In the genomic region with DNA sequence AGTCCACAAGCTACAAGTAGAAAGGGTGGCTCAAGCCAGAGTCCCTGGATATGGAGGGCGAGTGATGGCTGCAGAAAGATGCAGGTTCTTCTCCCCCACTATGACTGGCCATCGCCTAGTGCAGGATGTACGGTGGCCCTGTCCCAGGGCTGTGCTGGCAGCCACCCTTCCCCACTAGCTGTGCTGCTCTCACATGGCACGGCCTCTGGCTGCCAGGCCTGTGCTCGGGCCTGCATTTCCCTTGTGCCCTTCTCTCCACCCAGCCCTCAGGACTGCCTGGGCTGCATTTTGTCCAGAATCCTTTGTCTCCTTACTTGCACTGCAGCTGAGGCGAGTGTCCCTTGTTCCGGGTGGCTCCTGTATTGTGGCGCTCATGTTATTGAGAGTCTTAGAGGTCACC, we compare ENCODE assay signal across 13 cellular contexts. TPM values are rescaled to one million over a fixed set of nuclear protein-coding genes. Genes with fewer than 3 reads are reported as not detected.
DNase-seq lines count a peak whose midpoint lies in the region; ATAC-seq and TF ChIP-seq lines count a peak whose summit lies in the region.
"Had no signal": no experiment of that assay in that cellular context is flagged by ENCODE, and none has a peak within 500 bp of the region (broad histone marks: within the 10 kb centered on the region; RNA-seq: fewer than 3 reads in every experiment).

No MANE protein-coding gene starts in this region.

- H3K79me1 ChIP-seq in neuronal stem cell (ENCODE audit: low read depth, low read length) = no peaks in the 10 kb centered on the region

- no CpG with 5 or more reads among the region's 8 CpGs for WGBS in neuronal stem cell (ENCODE audit: extremely low coverage in 2 of 2, insufficient read length in 2 of 2, insufficient replicate concordance in 1 of 2), 2 donors

- no peak overlapping the region for H4K91ac ChIP-seq in neuronal stem cell (ENCODE audit: low read depth, low read length, poor library complexity)

- CTCF ChIA-PET in activated CD8-positive, alpha-beta T cell treated with anti-CD3 and anti-CD28 coated beads, Interleukin-2, amount 10 ng/mL, durations not matched to agents 7 days and 5 days (lab: Charles Lee) = interaction anchor here (0.6 to 2.2 kb wide), 17 partner anchors 11 to 407 kb away, joined by 3 to 21 read pairs (median 4); no protein-coding TSS in a partner anchor
- CTCF ChIA-PET in activated CD8-positive, alpha-beta T cell treated with anti-CD3 and anti-CD28 coated beads for 36 hours (lab: Charles Lee) = interaction anchor here (0.6 to 1.7 kb wide), 12 partner anchors 9 to 405 kb away, joined by 3 to 8 read pairs (median 4); no protein-coding TSS in a partner anchor

- no peak overlapping the region for H2AK5ac ChIP-seq in neuronal stem cell (ENCODE audit: low read depth, low read length)

- no peaks in the 10 kb centered on the region for H3K36me3 Mint-ChIP-seq in activated CD8-positive, alpha-beta T cell treated with anti-CD3 and anti-CD28 coated beads, Interleukin-2, amount 10 ng/mL, durations not matched to agents 7 days and 5 days (ENCODE audit: low read depth)
- H3K36me3 Mint-ChIP-seq in activated CD8-positive, alpha-beta T cell treated with anti-CD3 and anti-CD28 coated beads for 36 hours (ENCODE audit: low read depth) = no peaks in the 10 kb centered on the region

- H2AFZ ChIP-seq in neuronal stem cell (ENCODE audit: low read length) = peak overlapping the region; percentile 47

- POLR2A ChIA-PET in activated CD8-positive, alpha-beta T cell treated with anti-CD3 and anti-CD28 coated beads, Interleukin-2, amount 10 ng/mL, durations not matched to agents 7 days and 5 days (lab: Charles Lee) = no interaction called here
- POLR2A ChIA-PET in activated CD8-positive, alpha-beta T cell treated with anti-CD3 and anti-CD28 coated beads for 36 hours (lab: Charles Lee) = no interaction called here

- H4K8ac ChIP-seq in neuronal stem cell (ENCODE audit: low read depth, low read length) = no peak overlapping the region

- peak overlapping the region; percentile 18 for H3K18ac ChIP-seq in neuronal stem cell (ENCODE audit: low read length)

- no peak for ATAC-seq in activated CD8-positive, alpha-beta T cell treated with anti-CD3 and anti-CD28 coated beads, Interleukin-2, amount 10 ng/mL, durations not matched to agents 7 days and 5 days
- no peak for ATAC-seq in activated CD8-positive, alpha-beta T cell treated with anti-CD3 and anti-CD28 coated beads for 36 hours
- peak; percentile 25 for ATAC-seq in esophagus mucosa

- peak overlapping the region; percentile 15 for H3K23ac ChIP-seq in neuronal stem cell (ENCODE audit: low read depth, low read length, poor library complexity)

- TF ChIP-seq CTCF in activated CD8-positive, alpha-beta T cell treated with anti-CD3 and anti-CD28 coated beads for 36 hours (IDR thresholded peaks at IDR 0.05) = no peak
- TF ChIP-seq CTCF in foreskin fibroblast (IDR thresholded peaks at IDR 0.05; ENCODE audit: low read depth, low read length) (no peak), GM20000 (IDR thresholded peaks at IDR 0.05; ENCODE audit: extremely low read depth, missing control alignments) (no peak)

- no peak overlapping the region for H3K27ac ChIP-seq in neuronal stem cell (replicated peaks; ENCODE audit: low read length)

- H3K27me3 Mint-ChIP-seq in activated CD8-positive, alpha-beta T cell treated with anti-CD3 and anti-CD28 coated beads, Interleukin-2, amount 10 ng/mL, durations not matched to agents 7 days and 5 days (ENCODE audit: low read depth) = peaks cover 56% of the 10 kb centered on the region
- peaks cover 36% of the 10 kb centered on the region for H3K27me3 Mint-ChIP-seq in activated CD8-positive, alpha-beta T cell treated with anti-CD3 and anti-CD28 coated beads for 36 hours

- no peaks in the 10 kb centered on the region for H3K9me3 ChIP-seq in neuronal stem cell (replicated peaks in 1 of 2; ENCODE audit: control insufficient read depth in 2 of 2, insufficient read depth in 1 of 2, low read depth in 1 of 2, low read length in 2 of 2)
- H3K9me3 ChIP-seq: BE2C, Caco-2 had no signal

- H3K4me1 ChIP-seq in neuronal stem cell (ENCODE audit: control insufficient read depth in 2 of 2, insufficient read depth in 1 of 2, low read depth in 1 of 2, low read length in 2 of 2) = peaks cover 9 to 16% of the 10 kb centered on the region in 2 donors

- no peak overlapping the region for H2BK120ac ChIP-seq in neuronal stem cell (ENCODE audit: low read depth, low read length)

- H3K27me3 ChIP-seq in neuronal stem cell (ENCODE audit: control insufficient read depth in 3 of 3, insufficient read depth in 3 of 3, low read depth in 1 of 3, low read length in 3 of 3) = peaks cover 9 to 31% (median 13%) of the 10 kb centered on the region in 3 experiments

- no peak overlapping the region for H2BK12ac ChIP-seq in neuronal stem cell (ENCODE audit: low read length)

- peak; percentile 15 for DNase-seq in activated CD8-positive, alpha-beta T cell treated with anti-CD3 and anti-CD28 coated beads, Interleukin-2, amount 10 ng/mL, durations not matched to agents 7 days and 5 days
- no peak for DNase-seq in activated CD8-positive, alpha-beta T cell treated with anti-CD3 and anti-CD28 coated beads for 36 hours
- DNase-seq in neuronal stem cell (ENCODE audit: low spot score) (no peak), NOMO-1 (lab: John Stamatoyannopoulos, UW; ENCODE audit: unreplicated experiment in 2 of 2) (no peak), foreskin fibroblast (no peak), GM20000 (ENCODE audit: low spot score) (no peak)
- DNase-seq in stimulated activated CD4-positive, alpha-beta T cell treated with anti-CD3 and anti-CD28 coated beads, Interleukin-15, amount 100 ng/mL, for 24 hours = no peak
- DNase-seq: NK-92 treated with Interleukin-12 subunit alpha and Interleukin-12 subunit beta, amount 100 ng/mL, for 24 hours had no signal

- H3K4me2 ChIP-seq in neuronal stem cell (ENCODE audit: insufficient read depth, low read length, poor library complexity, severe bottlenecking) = no peak overlapping the region

- H3K4ac ChIP-seq in neuronal stem cell (ENCODE audit: low read length) = no peak overlapping the region

- H3K36me3 ChIP-seq in neuronal stem cell (replicated peaks in 1 of 2; ENCODE audit: control insufficient read depth in 2 of 2, insufficient read depth in 2 of 2, low read length in 2 of 2) = no peaks in the 10 kb centered on the region
- H3K36me3 ChIP-seq: BE2C had no signal

- peaks cover 20% of the 10 kb centered on the region for H3K4me1 Mint-ChIP-seq in activated CD8-positive, alpha-beta T cell treated with anti-CD3 and anti-CD28 coated beads, Interleukin-2, amount 10 ng/mL, durations not matched to agents 7 days and 5 days (ENCODE audit: low read depth)
- H3K4me1 Mint-ChIP-seq in activated CD8-positive, alpha-beta T cell treated with anti-CD3 and anti-CD28 coated beads for 36 hours (ENCODE audit: low read depth) = peaks cover 10% of the 10 kb centered on the region

- H3K9me3 Mint-ChIP-seq in activated CD8-positive, alpha-beta T cell treated with anti-CD3 and anti-CD28 coated beads, Interleukin-2, amount 10 ng/mL, durations not matched to agents 7 days and 5 days (ENCODE audit: insufficient read depth) = no peaks in the 10 kb centered on the region
- H3K9me3 Mint-ChIP-seq in activated CD8-positive, alpha-beta T cell treated with anti-CD3 and anti-CD28 coated beads for 36 hours = no peaks in the 10 kb centered on the region
- H3K9me3 Mint-ChIP-seq: CD4-positive, alpha-beta T cell had no signal

- no peak overlapping the region for H3K27ac Mint-ChIP-seq in activated CD8-positive, alpha-beta T cell treated with anti-CD3 and anti-CD28 coated beads, Interleukin-2, amount 10 ng/mL, durations not matched to agents 7 days and 5 days
- H3K27ac Mint-ChIP-seq in activated CD8-positive, alpha-beta T cell treated with anti-CD3 and anti-CD28 coated beads for 36 hours = no peak overlapping the region
- H3K27ac Mint-ChIP-seq: CD4-positive, alpha-beta T cell had no signal

- H3K4me3 Mint-ChIP-seq in activated CD8-positive, alpha-beta T cell treated with anti-CD3 and anti-CD28 coated beads, Interleukin-2, amount 10 ng/mL, durations not matched to agents 7 days and 5 days = no peak overlapping the region
- no peak overlapping the region for H3K4me3 Mint-ChIP-seq in activated CD8-positive, alpha-beta T cell treated with anti-CD3 and anti-CD28 coated beads for 36 hours

- intact Hi-C loops in activated CD8-positive, alpha-beta T cell treated with anti-CD3 and anti-CD28 coated beads for 36 hours (cut with micrococcal nuclease) = no loop called here

- H3K9ac ChIP-seq in neuronal stem cell (ENCODE audit: low read depth, low read length, poor library complexity) = no peak overlapping the region

- H2BK5ac ChIP-seq in neuronal stem cell (ENCODE audit: low read length) = no peak overlapping the region

- peak overlapping the region; percentile 51 for H2BK15ac ChIP-seq in neuronal stem cell (ENCODE audit: low read length)

- no peak overlapping the region for H3K4me3 ChIP-seq in neuronal stem cell (ENCODE audit: low read length in 2 of 2)
- no peak overlapping the region for H3K4me3 ChIP-seq in foreskin fibroblast (ENCODE audit: low read depth in 1 of 2, low read length in 2 of 2)

- H3K14ac ChIP-seq in neuronal stem cell (ENCODE audit: low read length) = no peak overlapping the region

RNA-seq across cellular contexts. Expression of gene RAMP1, which starts 1.6 kb away (rescaled TPM):
- total RNA-seq in activated CD8-positive, alpha-beta T cell treated with anti-CD3 and anti-CD28 coated beads, Interleukin-2, amount 10 ng/mL, durations not matched to agents 7 days and 5 days = 1 to 10 TPM; 5.8 to 5.9 TPM
- 1 to 10 TPM; 1.0 to 1.4 TPM for total RNA-seq in activated CD8-positive, alpha-beta T cell treated with anti-CD3 and anti-CD28 coated beads for 36 hours
- 2.2 TPM for total RNA-seq in esophagus mucosa
- polyA plus RNA-seq in neuronal stem cell (2013, experiment 1 of 2) = 0.04 TPM
- 0.07 TPM for polyA plus RNA-seq in neuronal stem cell (2013, experiment 2 of 2)
- total RNA-seq: CD4-positive, alpha-beta T cell; H4 had no signal

RNA-seq across cellular contexts. Expression of gene RBM44, which starts 59.2 kb away (rescaled TPM):
- total RNA-seq in activated CD8-positive, alpha-beta T cell treated with anti-CD3 and anti-CD28 coated beads, Interleukin-2, amount 10 ng/mL, durations not matched to agents 7 days and 5 days = under 1 TPM; 0.37 to 0.73 TPM
- under 1 TPM; 0.52 to 0.87 TPM for total RNA-seq in activated CD8-positive, alpha-beta T cell treated with anti-CD3 and anti-CD28 coated beads for 36 hours
- 0.36 TPM for total RNA-seq in esophagus mucosa
- 0.11 TPM for polyA plus RNA-seq in neuronal stem cell (2013, experiment 1 of 2)
- 0.18 TPM for polyA plus RNA-seq in neuronal stem cell (2013, experiment 2 of 2)
